ENCODE assay signal across 17 cellular contexts in the genomic region with DNA sequence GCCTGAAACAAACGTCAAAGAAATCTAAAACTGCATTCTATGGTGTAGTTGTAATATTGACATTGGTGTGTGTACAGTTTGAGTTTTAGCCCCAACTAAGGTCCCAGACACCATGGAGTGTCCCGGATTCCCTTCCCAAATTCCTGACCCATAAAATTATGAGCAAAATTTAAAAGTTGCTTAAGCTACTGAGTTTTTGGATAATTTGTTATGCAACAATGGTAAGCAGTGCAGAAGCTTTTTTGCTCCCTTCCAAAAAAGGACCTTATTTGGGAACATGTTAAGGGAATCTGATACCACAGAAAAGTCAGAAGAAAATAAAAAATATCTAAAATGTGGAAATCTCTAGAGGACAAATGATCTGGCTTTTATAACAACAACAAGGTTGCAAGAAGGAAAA.
DNase-seq lines count a peak whose midpoint lies in the region; ATAC-seq, FAIRE-seq and TF ChIP-seq lines count a peak whose summit lies in the region.
"Had no signal": no experiment of that assay in that cellular context is flagged by ENCODE, and none has a peak within 500 bp of the region (broad histone marks: within the 10 kb centered on the region; RNA-seq: fewer than 3 reads in every experiment).

No MANE protein-coding gene starts in this region.

- FAIRE-seq in GM12878 (lab: Jason Lieb, UNC) (no peak), small intestine (lab: Jason Lieb, UNC) (no peak)

- H3K9me3 Mint-ChIP-seq in CD14-positive monocyte (no peaks in the 10 kb centered on the region), T-cell (no peaks in the 10 kb centered on the region)
- H3K9me3 Mint-ChIP-seq: stimulated activated naive CD8-positive, alpha-beta T cell treated with anti-CD3 and anti-CD28 coated beads, Interleukin-15, Interleukin-2, amounts not matched to agents 100 ng/mL and 50 ng/mL, for 24 hours had no signal

- ATAC-seq in GM12878 (no peak), T-cell (replicated peaks in 1 of 4) (no peak)

- RAD21 ChIA-PET in GM12878 (lab: Charles Lee; ENCODE audit: unreplicated experiment), result no interaction called here

- no peak for TF ChIP-seq RAD21 in GM12878 (IDR thresholded peaks at IDR 0.05; ENCODE audit: insufficient read depth, low read depth, low read length)

- H3K27me3 ChIP-seq in GM12878 (replicated peaks in 1 of 2; ENCODE audit: control insufficient read depth in 2 of 2, insufficient read depth in 2 of 2, low read length in 1 of 2) (no peaks in the 10 kb centered on the region), left ventricle myocardium inferior (ENCODE audit: low read depth) (no peaks in the 10 kb centered on the region), skeletal muscle tissue (ENCODE audit: control insufficient read depth in 3 of 3, insufficient read depth in 3 of 3, low read length in 3 of 3) (no peaks in the 10 kb centered on the region), A673 (replicated peaks; ENCODE audit: insufficient read depth, low read depth, low read length, poor library complexity) (no peaks in the 10 kb centered on the region), small intestine (ENCODE audit: control insufficient read depth in 2 of 2, insufficient read depth in 2 of 2, low read length in 2 of 2) (no peaks in the 10 kb centered on the region)
- H3K27me3 ChIP-seq: neutrophil had no signal

- H3K4me1 Mint-ChIP-seq in CD14-positive monocyte, result peaks cover 39% of the 10 kb centered on the region
- H3K4me1 Mint-ChIP-seq in T-cell, result peaks cover 16 to 33% (median 21%) of the 10 kb centered on the region in 3 donors

- no peak overlapping the region for H2AFZ ChIP-seq in GM12878 (ENCODE audit: control insufficient read depth, low read depth, low read length)
- H2AFZ ChIP-seq: PC-9 had no signal

- peak overlapping the region in 4 of 7 donors; percentile 66 to 93 (median 92) for H3K27ac Mint-ChIP-seq in CD14-positive monocyte
- H3K27ac Mint-ChIP-seq in T-cell, result no peak overlapping the region
- H3K27ac Mint-ChIP-seq: stimulated activated naive CD8-positive, alpha-beta T cell treated with anti-CD3 and anti-CD28 coated beads, Interleukin-15, Interleukin-2, amounts not matched to agents 100 ng/mL and 50 ng/mL, for 24 hours had no signal

- intact Hi-C loops in CD14-positive monocyte (cut with micrococcal nuclease) (no loop called here), GM12878 (cut with micrococcal nuclease; ENCODE audit: unreplicated experiment) (no loop called here), left ventricle myocardium inferior (cut with micrococcal nuclease) (no loop called here), A673 (cut with micrococcal nuclease; ENCODE audit: unreplicated experiment) (no loop called here)

- POLR2A ChIA-PET in GM12878 (lab: Charles Lee), result no interaction called here
- POLR2A ChIA-PET in A673 (lab: Charles Lee; ENCODE audit: low non-redundant PET), result no interaction called here
- POLR2A ChIA-PET in T-cell (lab: Charles Lee), result interaction anchor here in 1 of 2 donors (0.6 to 0.7 kb wide), 2 partner anchors 36 to 73 kb away, joined by 5 to 6 read pairs; no protein-coding TSS in a partner anchor

- H3K4me1 ChIP-seq in GM12878 (ENCODE audit: control insufficient read depth, insufficient read depth, low read length) (peaks cover 5% of the 10 kb centered on the region; the same call in 1 of the 2 replicates), left ventricle myocardium inferior (peaks cover 9% of the 10 kb centered on the region), skeletal muscle tissue (ENCODE audit: control insufficient read depth in 3 of 3, insufficient read depth in 3 of 3, low read length in 3 of 3) (peaks cover 0 to 6% (median 3%) of the 10 kb centered on the region in 3 donors), A673 (ENCODE audit: insufficient read depth, low read length, poor library complexity, severe bottlenecking) (peaks cover 4% of the 10 kb centered on the region), small intestine (ENCODE audit: control insufficient read depth in 2 of 2, insufficient read depth in 1 of 2, low read depth in 1 of 2, low read length in 1 of 2) (peaks cover 0 to 4% of the 10 kb centered on the region in 2 donors)

- no peaks in the 10 kb centered on the region for H3K79me2 ChIP-seq in GM12878 (ENCODE audit: control insufficient read depth, insufficient read depth, low read length)

- H3K36me3 ChIP-seq in GM12878 (ENCODE audit: control insufficient read depth in 2 of 2, insufficient read depth in 2 of 2, low read length in 1 of 2) (no peaks in the 10 kb centered on the region), left ventricle myocardium inferior (no peaks in the 10 kb centered on the region), skeletal muscle tissue (ENCODE audit: control insufficient read depth in 3 of 3, insufficient read depth in 3 of 3, low read length in 3 of 3) (no peaks in the 10 kb centered on the region), A673 (ENCODE audit: insufficient read depth, low read length, poor library complexity, severe bottlenecking) (no peaks in the 10 kb centered on the region), small intestine (ENCODE audit: control insufficient read depth in 2 of 2, insufficient read depth in 2 of 2, low read length in 2 of 2) (no peaks in the 10 kb centered on the region)
- H3K36me3 ChIP-seq: neutrophil had no signal

- SMC1A ChIA-PET in GM12878 (lab: Charles Lee; ENCODE audit: uncharacterized antibody, unreplicated experiment), result interaction anchor here (0.9 kb wide), 1 partner anchor 24 kb away, joined by 3 read pairs; no protein-coding TSS in a partner anchor

- H3K4me3 ChIP-seq in GM12878, result no peak overlapping the region
- H3K4me3 ChIP-seq in left ventricle myocardium inferior, result no peak overlapping the region
- no peak overlapping the region for H3K4me3 ChIP-seq in skeletal muscle tissue (ENCODE audit: low read length in 3 of 3)
- no peak overlapping the region for H3K4me3 ChIP-seq in A673 (ENCODE audit: low read depth, low read length, poor library complexity, severe bottlenecking)
- no peak overlapping the region for H3K4me3 ChIP-seq in small intestine (ENCODE audit: low read depth in 1 of 2, low read length in 2 of 2)
- H3K4me3 ChIP-seq: PC-9 had no signal

- H3K27ac ChIP-seq in GM12878 (ENCODE audit: control insufficient read depth, insufficient read depth) (no peak overlapping the region), left ventricle myocardium inferior (replicated peaks) (peak overlapping the region; percentile 73), skeletal muscle tissue (ENCODE audit: low read depth, low read length) (peak overlapping the region; percentile 68), A673 (ENCODE audit: low read depth, low read length, poor library complexity, severe bottlenecking) (no peak overlapping the region), small intestine (ENCODE audit: low read depth in 1 of 2, low read length in 1 of 2) (peak overlapping the region in 1 of 2 donors; percentile 52)
- H3K27ac ChIP-seq: KMS-11, neutrophil, PC-9 had no signal

- 0 out of 2 replicates have a peak overlapping the region, but pooled peaks have one; percentile 9 for H3K4me2 ChIP-seq in GM12878 (ENCODE audit: control insufficient read depth, insufficient read depth)
- H3K4me2 ChIP-seq: KMS-11, PC-9 had no signal

- in situ Hi-C loops in GM12878 (cut with MboI), result no loop called here

- DNase-seq in CD14-positive monocyte (ENCODE audit: low spot score), result no peak
- DNase-seq in GM12878 (ENCODE audit: low read depth, low spot score), result no peak
- no peak for DNase-seq in left ventricle myocardium inferior
- DNase-seq in NCI-H1048 (lab: John Stamatoyannopoulos, UW), result no peak
- DNase-seq in A673 (ENCODE audit: low spot score), result no peak
- DNase-seq in small intestine, result no peak
- DNase-seq in T-cell, result no peak
- DNase-seq: AML-193, DMS79 treated with DMSO at 0.1 percent for 48 hours, NCI-H146, NCI-H446 treated with DMSO at 0.1 percent for 48 hours, PC-9, SW 1271 had no signal

- H3K27me3 Mint-ChIP-seq in CD14-positive monocyte (ENCODE audit: low read depth in 3 of 3) (no peaks in the 10 kb centered on the region), T-cell (no peaks in the 10 kb centered on the region)
- H3K27me3 Mint-ChIP-seq: stimulated activated naive CD8-positive, alpha-beta T cell treated with anti-CD3 and anti-CD28 coated beads, Interleukin-15, Interleukin-2, amounts not matched to agents 100 ng/mL and 50 ng/mL, for 24 hours had no signal

- TF ChIP-seq POLR2A in GM12878 (IDR thresholded peaks at IDR 0.05; ENCODE audit: low read depth, low read length), result no peak

- no peaks in the 10 kb centered on the region for H4K20me1 ChIP-seq in GM12878 (ENCODE audit: control insufficient read depth, insufficient read depth)

- H3K36me3 Mint-ChIP-seq in CD14-positive monocyte (peaks cover 3 to 5% of the 10 kb centered on the region in 2 donors), T-cell (peaks cover 12% of the 10 kb centered on the region)

- H3K9me3 ChIP-seq in GM12878 (replicated peaks; ENCODE audit: control insufficient read depth, insufficient read depth, low read length) (no peaks in the 10 kb centered on the region), left ventricle myocardium inferior (replicated peaks) (no peaks in the 10 kb centered on the region), skeletal muscle tissue (ENCODE audit: control insufficient read depth in 3 of 3, low read length in 3 of 3) (no peaks in the 10 kb centered on the region), A673 (ENCODE audit: low read depth, low read length, poor library complexity, severe bottlenecking) (no peaks in the 10 kb centered on the region), small intestine (ENCODE audit: control insufficient read depth, low read depth) (no peaks in the 10 kb centered on the region)
- H3K9me3 ChIP-seq: neutrophil had no signal

- H3K4me3 Mint-ChIP-seq in CD14-positive monocyte (no peak overlapping the region), T-cell (no peak overlapping the region)
- H3K4me3 Mint-ChIP-seq: stimulated activated naive CD8-positive, alpha-beta T cell treated with anti-CD3 and anti-CD28 coated beads, Interleukin-15, Interleukin-2, amounts not matched to agents 100 ng/mL and 50 ng/mL, for 24 hours had no signal

- BruUV-seq in GM12878 (replicated peaks; lab: Mats Ljungman, UMichigan), result no TSS peak
- no TSS peak for BruUV-seq in A673 (replicated peaks; lab: Mats Ljungman, UMichigan)

- CTCF ChIA-PET in GM12878 (lab: Yijun Ruan, JAX) (interaction anchor here (1.3 kb wide), 1 partner anchor 31 kb away, joined by 4 read pairs; no protein-coding TSS in a partner anchor), A673 (lab: Charles Lee) (no interaction called here), T-cell (lab: Charles Lee) (interaction anchor here (0.6 to 0.7 kb wide), 3 partner anchors 54 to 781 kb away, joined by 3 to 4 read pairs (median 3); no protein-coding TSS in a partner anchor)

- no peak overlapping the region for H3K9ac ChIP-seq in GM12878 (ENCODE audit: control insufficient read depth, insufficient read depth, low read length)
- H3K9ac ChIP-seq in skeletal muscle tissue (ENCODE audit: low read depth in 1 of 3, low read length in 3 of 3), result no peak overlapping the region
- H3K9ac ChIP-seq: KMS-11 had no signal

- TF ChIP-seq EP300 in GM12878 (IDR thresholded peaks at IDR 0.05; ENCODE audit: borderline replicate concordance in 1 of 2, control insufficient read depth in 1 of 2, low read depth in 2 of 2, low read length in 2 of 2), result no peak

- no peak for TF ChIP-seq CTCF in CD14-positive monocyte (IDR thresholded peaks at IDR 0.05)
- no peak for TF ChIP-seq CTCF in GM12878 (IDR thresholded peaks at IDR 0.05 in 2 of 3, conservative IDR thresholded peaks at IDR 0.05 in 1 of 3; ENCODE audit: control insufficient read depth in 2 of 3, extremely low read depth in 1 of 3, insufficient read depth in 1 of 3, low read depth in 3 of 3, low read length in 3 of 3)
- no peak for TF ChIP-seq CTCF in left ventricle myocardium inferior (IDR thresholded peaks at IDR 0.05; ENCODE audit: borderline replicate concordance)
- TF ChIP-seq CTCF in A673 (conservative IDR thresholded peaks at IDR 0.05; ENCODE audit: low read depth, low read length), result no peak

- WGBS in GM12878 (ENCODE audit: insufficient coverage, insufficient replicate concordance, low lambda C conversion rate, missing lambda C conversion rate), result 48% methylated on average over 2 of the region's 2 CpGs
- WGBS in small intestine, 3 donors, result 57 to 82% (median 68%) methylated on average over 2 of the region's 2 CpGs

Comparison
In these comparisons a context has a peak if more than half of its experiments do, and no peak if none do; other contexts are left out.
1. H3K27ac Mint-ChIP-seq: peak in CD14-positive monocyte (4 of 7); none in T-cell (0 of 2).
2. H3K27ac ChIP-seq: peak in left ventricle myocardium inferior (single experiment) and skeletal muscle tissue (single experiment); none in GM12878 (single experiment) and A673 (single experiment).